ENCODE assay signal across 11 cellular contexts in the genomic region with DNA sequence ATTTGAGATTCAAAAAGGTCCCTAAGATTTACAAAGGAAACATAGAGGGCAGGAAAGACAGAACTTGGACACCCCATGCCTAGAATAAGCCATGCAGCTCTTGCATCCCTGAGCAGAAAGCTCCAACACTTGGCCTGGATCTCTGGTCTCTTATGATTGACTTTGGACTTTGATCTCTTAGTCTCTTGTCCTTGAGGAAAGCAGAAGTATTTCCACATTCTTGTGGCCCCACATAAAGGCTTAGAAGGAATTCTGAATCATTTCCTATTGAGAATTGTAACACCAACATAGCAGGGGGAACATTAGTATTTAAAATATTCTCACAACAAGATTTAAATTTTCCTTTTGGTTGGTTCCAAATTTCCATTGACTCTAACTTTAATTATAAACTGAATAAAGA.
"Had no signal": no experiment of that assay in that cellular context is flagged by ENCODE, and none has a peak within 500 bp of the region (broad histone marks: within the 10 kb centered on the region; RNA-seq: fewer than 3 reads in every experiment).

No MANE protein-coding gene starts in this region.

- H3K36me3 ChIP-seq: brain microvascular endothelial cell, gastroesophageal sphincter, sigmoid colon had no signal

- ATAC-seq: activated CD8-positive, alpha-beta T cell treated with anti-CD3 and anti-CD28 coated beads, Interleukin-2, amount 10 ng/mL, durations not matched to agents 7 days and 5 days; esophagus mucosa; gastroesophageal sphincter had no signal

- H3K4me3 ChIP-seq: gastroesophageal sphincter, sigmoid colon had no signal

- H3K9me3 ChIP-seq: gastroesophageal sphincter, sigmoid colon had no signal

- H3K27me3 ChIP-seq: brain microvascular endothelial cell, gastroesophageal sphincter, sigmoid colon had no signal

- H3K27ac ChIP-seq: brain microvascular endothelial cell, gastroesophageal sphincter, sigmoid colon had no signal

- DNase-seq: activated CD4-positive, alpha-beta T cell treated with anti-CD3 and anti-CD28 coated beads for 4 hours; activated CD8-positive, alpha-beta memory T cell treated with anti-CD3 and anti-CD28 coated beads, Interleukin-2, amount 50 U/mL, for 48 hours; activated CD8-positive, alpha-beta T cell treated with anti-CD3 and anti-CD28 coated beads, Interleukin-2, amount 10 ng/mL, durations not matched to agents 7 days and 5 days; activated naive CD4-positive, alpha-beta T cell treated with anti-CD3 and anti-CD28 coated beads for 36 hours; brain microvascular endothelial cell; sigmoid colon; stimulated activated CD4-positive, alpha-beta T cell treated with anti-CD3 and anti-CD28 coated beads, Interleukin-2, amount 100 ng/mL, for 48 hours; stimulated activated naive CD4-positive, alpha-beta T cell treated with Interleukin-2 at 50 U/mL for 16 hours; T-helper 9 cell had no signal
